ENCODE assay signal across 24 cellular contexts in genomic region chr6:110214338-110214737, GRCh38.
DNase-seq lines count a peak whose midpoint lies in the region; ATAC-seq, FAIRE-seq and TF ChIP-seq lines count a peak whose summit lies in the region.
"Had no signal": no experiment of that assay in that cellular context is flagged by ENCODE, and none has a peak within 500 bp of the region (broad histone marks: within the 10 kb centered on the region; RNA-seq: fewer than 3 reads in every experiment).

No MANE protein-coding gene starts in this region.

- no peak for TF ChIP-seq CTCF in choroid plexus epithelial cell (conservative IDR thresholded peaks at IDR 0.05; ENCODE audit: low read depth, low read length)

- peak; percentile 23 for FAIRE-seq in GM19239 (lab: Jason Lieb, UNC)
- FAIRE-seq: A204.1, GM12878, HTR-8/SVneo had no signal

- no peak overlapping the region for H3K4me3 ChIP-seq in choroid plexus epithelial cell (ENCODE audit: low read depth, low read length)
- H3K4me3 ChIP-seq: GM12878, SK-N-MC had no signal

- ATAC-seq in GM18502 (IDR thresholded peaks at IDR 0.05; ENCODE audit: poor library complexity, unreplicated experiment) = no peak
- ATAC-seq: GM12878, HCT116 had no signal

- in situ Hi-C loops in ACHN (cut with HindIII; ENCODE audit: low pct_ligation_motif_present, low pct_unique_long_range_greater_than_20kb, low sequenced_read_pairs) = no loop called here

- peak; percentile 7 for DNase-seq in ACHN
- DNase-seq in GM19239 (ENCODE audit: insufficient read length, low spot score) = no peak
- DNase-seq in choroid plexus epithelial cell (ENCODE audit: low read depth) = peak; percentile 5
- DNase-seq in left kidney (ENCODE audit: low read depth, low spot score) = peak; percentile 9
- no peak for DNase-seq in NCI-H510A (lab: John Stamatoyannopoulos, UW)
- no peak for DNase-seq in AG08395 (ENCODE audit: low spot score)
- no peak for DNase-seq in HK-2 (ENCODE audit: unreplicated experiment)
- DNase-seq: CD4-positive, CD25-positive, alpha-beta regulatory T cell; COR-L47; DND-41; GOT3; KG1; MV-4-11; NCI-H1694 treated with DMSO at 0.1 percent for 48 hours; NCI-H2081 treated with DMSO at 0.1 percent for 48 hours; NCI-H446; NCI-H526 treated with DMSO at 0.1 percent for 48 hours; SHP77 treated with DMSO at 0.1 percent for 48 hours had no signal

Comparison
In these comparisons a context has a peak if more than half of its experiments do, and no peak if none do; other contexts are left out.
1. DNase-seq: peak in ACHN (single experiment), choroid plexus epithelial cell (single experiment) and left kidney (single experiment); none in GM19239 (single experiment), NCI-H510A (single experiment), AG08395 (single experiment) and HK-2 (single experiment).